In the genomic region with DNA sequence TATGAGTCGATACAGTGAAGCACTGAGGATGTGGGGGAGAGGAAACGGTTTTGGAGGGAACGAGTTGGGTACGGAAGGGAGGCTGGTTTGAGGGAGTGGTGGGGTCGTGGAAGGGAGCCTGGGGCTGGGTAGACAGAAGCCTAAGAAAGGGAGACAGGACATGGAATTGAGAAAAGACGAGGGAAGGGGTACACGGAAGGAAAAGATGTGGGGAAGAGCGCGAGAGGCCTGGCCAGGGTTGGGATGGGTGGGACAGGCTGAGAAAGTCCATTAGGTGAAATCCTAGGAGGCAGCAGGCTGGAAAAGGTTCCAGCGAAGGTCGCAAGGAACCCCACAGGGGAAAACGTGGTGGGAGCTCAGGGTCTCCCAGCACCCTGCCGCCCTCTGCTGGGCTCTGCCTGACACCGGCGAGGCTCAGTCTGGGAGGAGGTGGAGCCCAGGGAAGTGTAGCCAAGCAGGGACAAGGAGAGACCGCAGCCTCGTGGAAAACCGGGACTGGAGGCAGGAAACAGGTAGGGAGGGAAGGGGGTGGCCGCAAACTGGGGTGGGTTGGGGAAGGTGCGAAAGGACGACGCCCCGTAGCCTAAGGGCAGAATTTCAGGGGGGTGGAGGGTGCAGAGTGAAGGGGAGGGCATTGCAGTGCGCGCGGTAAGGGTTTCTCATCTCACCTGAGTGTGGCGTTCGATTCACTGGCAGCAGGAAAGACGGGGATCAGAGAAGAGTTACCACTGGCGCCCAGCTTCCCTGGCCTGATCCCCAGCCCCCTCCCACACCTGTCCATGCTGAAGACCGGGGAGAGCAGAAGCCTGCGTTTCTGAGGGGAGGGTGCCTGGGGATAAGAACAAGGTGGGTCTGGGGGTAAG, we compare ENCODE assay signal across 1 cellular context.
TF ChIP-seq lines count a peak whose summit lies in the region.

No MANE protein-coding gene starts in this region.

TF ChIP-seq in H1, 55 proteins besides CTCF, POLR2A, EP300 and RAD21:
- peak; percentile 31; the same call in 1 of the 2 replicates for TF ChIP-seq TAF1 (IDR thresholded peaks at IDR 0.05; ENCODE audit: low read depth, low read length)
- no peak for TF ChIP-seq NANOG (IDR thresholded peaks at IDR 0.05; ENCODE audit: insufficient read depth, low read depth, low read length, poor library complexity, severe bottlenecking)
- no peak for TF ChIP-seq CEBPB (IDR thresholded peaks at IDR 0.05; ENCODE audit: low read depth, low read length)
- TF ChIP-seq YY1 (IDR thresholded peaks at IDR 0.05; ENCODE audit: low read depth, low read length), result no peak
- no peak for TF ChIP-seq TAF7 (optimal IDR thresholded peaks at IDR 0.05; ENCODE audit: borderline replicate concordance, low read depth, low read length)
- TF ChIP-seq RBBP5 (IDR thresholded peaks at IDR 0.05; ENCODE audit: borderline replicate concordance, low read depth, low read length), result peak; percentile 72; the same call in 1 of the 2 replicates
- TF ChIP-seq SP1 (IDR thresholded peaks at IDR 0.05; ENCODE audit: low read depth, low read length), result peak; percentile 84
- peak; percentile 44; the same call in 1 of the 2 replicates for TF ChIP-seq BACH1 (IDR thresholded peaks at IDR 0.05; ENCODE audit: low read length)
- no peak for TF ChIP-seq KDM1A (IDR thresholded peaks at IDR 0.05; ENCODE audit: borderline replicate concordance, low read length)
- no peak; the same call in 1 of the 2 replicates for TF ChIP-seq SUZ12 (IDR thresholded peaks at IDR 0.05; ENCODE audit: low read length)
- peak; percentile 54 to 78; a peak in 1 of 4 replicates for TF ChIP-seq HDAC2 (IDR thresholded peaks at IDR 0.05; ENCODE audit: borderline replicate concordance in 1 of 2, low read depth in 2 of 2, low read length in 2 of 2)
- TF ChIP-seq, protein P1, sequence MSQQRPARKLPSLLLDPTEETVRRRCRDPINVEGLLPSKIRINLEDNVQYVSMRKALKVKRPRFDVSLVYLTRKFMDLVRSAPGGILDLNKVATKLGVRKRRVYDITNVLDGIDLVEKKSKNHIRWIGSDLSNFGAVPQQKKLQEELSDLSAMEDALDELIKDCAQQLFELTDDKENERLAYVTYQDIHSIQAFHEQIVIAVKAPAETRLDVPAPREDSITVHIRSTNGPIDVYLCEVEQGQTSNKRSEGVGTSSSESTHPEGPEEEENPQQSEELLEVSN (IDR thresholded peaks at IDR 0.05), result peak; percentile 60
- no peak for TF ChIP-seq JUN (IDR thresholded peaks at IDR 0.05; ENCODE audit: low read depth, low read length)
- no peak for TF ChIP-seq BRCA1 (IDR thresholded peaks at IDR 0.05; ENCODE audit: low read depth, low read length)
- no peak for TF ChIP-seq EZH2 (IDR thresholded peaks at IDR 0.05; ENCODE audit: low read depth, low read length, severe bottlenecking)
- peak; percentile 45; the same call in 1 of the 2 replicates for TF ChIP-seq CREB1 (IDR thresholded peaks at IDR 0.05)
- peak; percentile 25; the same call in 1 of the 2 replicates for TF ChIP-seq TBP (IDR thresholded peaks at IDR 0.05; ENCODE audit: low read depth, low read length)
- TF ChIP-seq SIN3A (conservative IDR thresholded peaks at IDR 0.05 in 1 of 2, IDR thresholded peaks at IDR 0.05 in 1 of 2; ENCODE audit: low read depth in 1 of 2, low read length in 2 of 2), result peak; percentile 67 to 86; a peak in 2 of 4 replicates
- TF ChIP-seq, protein P2, sequence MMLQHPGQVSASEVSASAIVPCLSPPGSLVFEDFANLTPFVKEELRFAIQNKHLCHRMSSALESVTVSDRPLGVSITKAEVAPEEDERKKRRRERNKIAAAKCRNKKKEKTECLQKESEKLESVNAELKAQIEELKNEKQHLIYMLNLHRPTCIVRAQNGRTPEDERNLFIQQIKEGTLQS (IDR thresholded peaks at IDR 0.05; ENCODE audit: insufficient read depth, low read depth, low read length), result no peak
- peak; percentile 56 for TF ChIP-seq ASH2L (IDR thresholded peaks at IDR 0.05; ENCODE audit: low read length)
- no peak for TF ChIP-seq CTBP2 (IDR thresholded peaks at IDR 0.05; ENCODE audit: borderline replicate concordance, insufficient read depth, insufficient read length, low read length)
- TF ChIP-seq FOSL1 (IDR thresholded peaks at IDR 0.05; ENCODE audit: insufficient read depth, low read depth, low read length), result no peak
- TF ChIP-seq CHD2 (IDR thresholded peaks at IDR 0.05; ENCODE audit: low read length), result no peak
- no peak for TF ChIP-seq HDAC6 (IDR thresholded peaks at IDR 0.05; ENCODE audit: low read depth, low read length)
- TF ChIP-seq KDM5A (IDR thresholded peaks at IDR 0.05; ENCODE audit: low read length), result no peak
- no peak for TF ChIP-seq SRF (IDR thresholded peaks at IDR 0.05; ENCODE audit: low read depth, low read length)
- TF ChIP-seq GTF2F1 (IDR thresholded peaks at IDR 0.05; ENCODE audit: borderline replicate concordance, low read depth, low read length), result no peak
- TF ChIP-seq EGR1 (IDR thresholded peaks at IDR 0.05; ENCODE audit: borderline replicate concordance, low read depth, low read length), result peak; percentile 33; the same call in 1 of the 2 replicates
- no peak for TF ChIP-seq SIRT6 (IDR thresholded peaks at IDR 0.05; ENCODE audit: low read length)
- no peak for TF ChIP-seq SIX5 (IDR thresholded peaks at IDR 0.05; ENCODE audit: low read depth, low read length)
- TF ChIP-seq KDM4A (IDR thresholded peaks at IDR 0.05; ENCODE audit: low read depth, low read length, severe bottlenecking), result peak; percentile 54
- TF ChIP-seq, protein P3, sequence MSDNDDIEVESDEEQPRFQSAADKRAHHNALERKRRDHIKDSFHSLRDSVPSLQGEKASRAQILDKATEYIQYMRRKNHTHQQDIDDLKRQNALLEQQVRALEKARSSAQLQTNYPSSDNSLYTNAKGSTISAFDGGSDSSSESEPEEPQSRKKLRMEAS (IDR thresholded peaks at IDR 0.05), result peak; percentile 82
